ENCODE assay signal across 1 cellular context in the genomic region with DNA sequence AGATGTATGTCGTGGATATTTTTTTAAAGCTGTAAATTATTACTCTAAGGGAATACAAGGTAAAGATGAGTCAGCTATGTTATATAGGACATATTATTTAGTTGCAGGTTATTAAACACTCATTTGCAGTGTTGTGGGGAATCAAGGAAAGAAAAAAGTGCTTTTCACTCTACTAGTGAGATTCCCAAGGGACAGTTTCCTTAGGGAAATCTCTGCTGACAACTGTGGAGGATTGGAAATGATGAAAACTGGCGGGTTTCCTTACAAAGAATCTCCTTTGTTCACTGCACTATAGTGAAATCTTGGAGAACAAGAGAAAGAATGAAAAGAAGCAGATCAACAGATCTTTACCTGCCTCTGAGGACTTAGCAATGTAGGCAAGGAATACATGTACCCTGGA.
TF ChIP-seq lines count a peak whose summit lies in the region.

No MANE protein-coding gene starts in this region.

TF ChIP-seq in A549, 52 proteins besides CTCF, POLR2A, EP300 and RAD21 (continued from another document):
- TF ChIP-seq, protein P1, sequence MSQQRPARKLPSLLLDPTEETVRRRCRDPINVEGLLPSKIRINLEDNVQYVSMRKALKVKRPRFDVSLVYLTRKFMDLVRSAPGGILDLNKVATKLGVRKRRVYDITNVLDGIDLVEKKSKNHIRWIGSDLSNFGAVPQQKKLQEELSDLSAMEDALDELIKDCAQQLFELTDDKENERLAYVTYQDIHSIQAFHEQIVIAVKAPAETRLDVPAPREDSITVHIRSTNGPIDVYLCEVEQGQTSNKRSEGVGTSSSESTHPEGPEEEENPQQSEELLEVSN (IDR thresholded peaks at IDR 0.05; ENCODE audit: borderline replicate concordance, low read depth) = no peak
- TF ChIP-seq FOXS1 (CRISPR knock-in tag; IDR thresholded peaks at IDR 0.05) = no peak
- TF ChIP-seq, protein P2, sequence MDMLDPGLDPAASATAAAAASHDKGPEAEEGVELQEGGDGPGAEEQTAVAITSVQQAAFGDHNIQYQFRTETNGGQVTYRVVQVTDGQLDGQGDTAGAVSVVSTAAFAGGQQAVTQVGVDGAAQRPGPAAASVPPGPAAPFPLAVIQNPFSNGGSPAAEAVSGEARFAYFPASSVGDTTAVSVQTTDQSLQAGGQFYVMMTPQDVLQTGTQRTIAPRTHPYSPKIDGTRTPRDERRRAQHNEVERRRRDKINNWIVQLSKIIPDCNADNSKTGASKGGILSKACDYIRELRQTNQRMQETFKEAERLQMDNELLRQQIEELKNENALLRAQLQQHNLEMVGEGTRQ (IDR thresholded peaks at IDR 0.05) = no peak
- TF ChIP-seq HOXA7 (CRISPR knock-in tag; IDR thresholded peaks at IDR 0.05) = no peak
- TF ChIP-seq FOSL2 (IDR thresholded peaks at IDR 0.05) = no peak
- no peak for TF ChIP-seq FOSL2 (CRISPR knock-in tag; IDR thresholded peaks at IDR 0.05)
- no peak for TF ChIP-seq CBX2 (IDR thresholded peaks at IDR 0.05; ENCODE audit: borderline replicate concordance, low read depth)
- TF ChIP-seq HDAC2 (IDR thresholded peaks at IDR 0.05) = no peak
- TF ChIP-seq, protein P3, sequence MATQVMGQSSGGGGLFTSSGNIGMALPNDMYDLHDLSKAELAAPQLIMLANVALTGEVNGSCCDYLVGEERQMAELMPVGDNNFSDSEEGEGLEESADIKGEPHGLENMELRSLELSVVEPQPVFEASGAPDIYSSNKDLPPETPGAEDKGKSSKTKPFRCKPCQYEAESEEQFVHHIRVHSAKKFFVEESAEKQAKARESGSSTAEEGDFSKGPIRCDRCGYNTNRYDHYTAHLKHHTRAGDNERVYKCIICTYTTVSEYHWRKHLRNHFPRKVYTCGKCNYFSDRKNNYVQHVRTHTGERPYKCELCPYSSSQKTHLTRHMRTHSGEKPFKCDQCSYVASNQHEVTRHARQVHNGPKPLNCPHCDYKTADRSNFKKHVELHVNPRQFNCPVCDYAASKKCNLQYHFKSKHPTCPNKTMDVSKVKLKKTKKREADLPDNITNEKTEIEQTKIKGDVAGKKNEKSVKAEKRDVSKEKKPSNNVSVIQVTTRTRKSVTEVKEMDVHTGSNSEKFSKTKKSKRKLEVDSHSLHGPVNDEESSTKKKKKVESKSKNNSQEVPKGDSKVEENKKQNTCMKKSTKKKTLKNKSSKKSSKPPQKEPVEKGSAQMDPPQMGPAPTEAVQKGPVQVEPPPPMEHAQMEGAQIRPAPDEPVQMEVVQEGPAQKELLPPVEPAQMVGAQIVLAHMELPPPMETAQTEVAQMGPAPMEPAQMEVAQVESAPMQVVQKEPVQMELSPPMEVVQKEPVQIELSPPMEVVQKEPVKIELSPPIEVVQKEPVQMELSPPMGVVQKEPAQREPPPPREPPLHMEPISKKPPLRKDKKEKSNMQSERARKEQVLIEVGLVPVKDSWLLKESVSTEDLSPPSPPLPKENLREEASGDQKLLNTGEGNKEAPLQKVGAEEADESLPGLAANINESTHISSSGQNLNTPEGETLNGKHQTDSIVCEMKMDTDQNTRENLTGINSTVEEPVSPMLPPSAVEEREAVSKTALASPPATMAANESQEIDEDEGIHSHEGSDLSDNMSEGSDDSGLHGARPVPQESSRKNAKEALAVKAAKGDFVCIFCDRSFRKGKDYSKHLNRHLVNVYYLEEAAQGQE (IDR thresholded peaks at IDR 0.05) = no peak
- TF ChIP-seq NPAS2 (CRISPR knock-in tag; IDR thresholded peaks at IDR 0.05; ENCODE audit: borderline replicate concordance) = no peak
- no peak for TF ChIP-seq RCOR1 (IDR thresholded peaks at IDR 0.05; ENCODE audit: low read depth, low read length)
